8 cellular contexts compared by ENCODE assay signal in genomic region chr3:5187152-5187919, GRCh38. TPM values are rescaled to one million over a fixed set of nuclear protein-coding genes. Genes with fewer than 3 reads are reported as not detected.
DNase-seq lines count a peak whose midpoint lies in the region; FAIRE-seq and TF ChIP-seq lines count a peak whose summit lies in the region.

Gene EDEM1, plus strand, starts transcription at chr3:5187707. Its CDS starts 99 bp downstream, at chr3:5187806.

- no peak within 1 kb of the TSS for H2BK120ac ChIP-seq in neuronal stem cell (ENCODE audit: low read depth, low read length)

- H4K91ac ChIP-seq in neuronal stem cell (ENCODE audit: low read depth, low read length, poor library complexity): no peak within 1 kb of the TSS

- peak within 1 kb of the TSS; percentile 90 for H3K23ac ChIP-seq in neuronal stem cell (ENCODE audit: low read depth, low read length, poor library complexity)

- H3K18ac ChIP-seq in neuronal stem cell (ENCODE audit: low read length): peak within 1 kb of the TSS; percentile 96

- H3K9ac ChIP-seq in Loucy (ENCODE audit: low read depth, low read length, poor library complexity, severe bottlenecking) (peak within 1 kb of the TSS; percentile 88), neuronal stem cell (ENCODE audit: low read depth, low read length, poor library complexity) (peak within 1 kb of the TSS; percentile 94), subcutaneous abdominal adipose tissue (ENCODE audit: low read length in 5 of 5) (peak within 1 kb of the TSS; percentile 56 to 96 (median 93))

- peaks cover 5% of the 10 kb centered on the region; the same call in 1 of the 2 replicates for H3F3A ChIP-seq in Loucy (ENCODE audit: low read depth)

- H3K79me1 ChIP-seq in neuronal stem cell (ENCODE audit: low read depth, low read length): peaks cover 3% of the 10 kb centered on the region

- H4K20me1 ChIP-seq in Loucy (ENCODE audit: insufficient read depth, low read length, poor library complexity, severe bottlenecking): peaks cover 44% of the 10 kb centered on the region

- peaks cover 2% of the 10 kb centered on the region; the same call in 1 of the 2 replicates for H3K27me3 ChIP-seq in H7 (ENCODE audit: control insufficient read depth, insufficient read depth, low read length)
- peaks cover 6% of the 10 kb centered on the region for H3K27me3 ChIP-seq in Loucy (ENCODE audit: insufficient read depth, low read length, poor library complexity, severe bottlenecking)
- H3K27me3 ChIP-seq in neuronal stem cell (ENCODE audit: control insufficient read depth in 3 of 3, insufficient read depth in 3 of 3, low read depth in 1 of 3, low read length in 3 of 3): no peaks in the 10 kb centered on the region
- no peaks in the 10 kb centered on the region for H3K27me3 ChIP-seq in subcutaneous abdominal adipose tissue (ENCODE audit: control insufficient read depth in 5 of 5, insufficient read depth in 4 of 5, low read length in 5 of 5)

- H3K4me1 ChIP-seq in Loucy (ENCODE audit: insufficient read depth, low read length, poor library complexity, severe bottlenecking) (peaks cover 69% of the 10 kb centered on the region), neuronal stem cell (ENCODE audit: control insufficient read depth in 2 of 2, insufficient read depth in 1 of 2, low read depth in 1 of 2, low read length in 2 of 2) (peaks cover 3 to 5% of the 10 kb centered on the region in 2 donors), subcutaneous abdominal adipose tissue (ENCODE audit: control insufficient read depth in 5 of 5, insufficient read depth in 5 of 5, low read length in 5 of 5) (peaks cover 5 to 35% (median 31%) of the 10 kb centered on the region in 5 donors)

- peak within 1 kb of the TSS; percentile 30 for H2BK15ac ChIP-seq in neuronal stem cell (ENCODE audit: low read length)

- no peak for TF ChIP-seq CTCF in Loucy (conservative IDR thresholded peaks at IDR 0.05; ENCODE audit: low read length)

- H3K36me3 ChIP-seq in H7 (replicated peaks; ENCODE audit: control insufficient read depth, insufficient read depth, low read length) (no peaks in the 10 kb centered on the region), Loucy (ENCODE audit: insufficient read depth, low read length) (no peaks in the 10 kb centered on the region), neuronal stem cell (replicated peaks in 1 of 2; ENCODE audit: control insufficient read depth in 2 of 2, insufficient read depth in 2 of 2, low read length in 2 of 2) (peaks cover 0 to 18% of the 10 kb centered on the region in 2 donors), subcutaneous abdominal adipose tissue (ENCODE audit: control insufficient read depth in 5 of 5, insufficient read depth in 5 of 5, low read length in 5 of 5) (peaks cover 0 to 3% (median 0%) of the 10 kb centered on the region in 5 donors)

- H4K8ac ChIP-seq in neuronal stem cell (ENCODE audit: low read depth, low read length): no peak within 1 kb of the TSS

- H2BK12ac ChIP-seq in neuronal stem cell (ENCODE audit: low read length): no peak within 1 kb of the TSS

- DNase-seq in GF-D8 (lab: John Stamatoyannopoulos, UW) (peak; percentile 85), H7 (peak; percentile 97), SK-MEL-5 (ENCODE audit: low read depth, low spot score) (peak; percentile 95), frontal cortex (ENCODE audit: low spot score in 2 of 2) (peak; percentile 97 to 99), neuronal stem cell (ENCODE audit: low spot score) (peak; percentile 91)
- DNase-seq in activated naive CD4-positive, alpha-beta T cell treated with Interleukin-2 at 50 U/mL for 16 hours: peak; percentile 96

- H3K4ac ChIP-seq in neuronal stem cell (ENCODE audit: low read length): no peak within 1 kb of the TSS

- H3K9me3 ChIP-seq in Loucy (ENCODE audit: insufficient read depth, low read depth, low read length) (no peaks in the 10 kb centered on the region), neuronal stem cell (replicated peaks in 1 of 2; ENCODE audit: control insufficient read depth in 2 of 2, insufficient read depth in 1 of 2, low read depth in 1 of 2, low read length in 2 of 2) (no peaks in the 10 kb centered on the region), subcutaneous abdominal adipose tissue (ENCODE audit: control insufficient read depth in 5 of 5, low read length in 5 of 5) (no peaks in the 10 kb centered on the region)

- in situ Hi-C loops in SK-MEL-5 (cut with HindIII; ENCODE audit: low pct_unique_long_range_greater_than_20kb, low sequenced_read_pairs): no loop called here

- peak within 1 kb of the TSS; percentile 94 for H3K4me3 ChIP-seq in H7 (ENCODE audit: insufficient read depth, low read depth, low read length)
- peak within 1 kb of the TSS; percentile 73 for H3K4me3 ChIP-seq in Loucy (ENCODE audit: low read length, poor library complexity, severe bottlenecking)
- peak within 1 kb of the TSS; percentile 92 to 97 for H3K4me3 ChIP-seq in neuronal stem cell (ENCODE audit: low read length in 2 of 2)
- H3K4me3 ChIP-seq in subcutaneous abdominal adipose tissue (ENCODE audit: low read depth in 1 of 5, low read length in 5 of 5): peak within 1 kb of the TSS; percentile 88 to 96 (median 95)

- peak within 1 kb of the TSS; percentile 79 for H3K14ac ChIP-seq in neuronal stem cell (ENCODE audit: low read length)

- no peak within 1 kb of the TSS for H2AK5ac ChIP-seq in neuronal stem cell (ENCODE audit: low read depth, low read length)

- H3K9me2 ChIP-seq in Loucy (replicated peaks; ENCODE audit: low read depth, low read length): no peaks in the 10 kb centered on the region

- H3K79me2 ChIP-seq in Loucy (ENCODE audit: insufficient read depth, low read length): peaks cover 53% of the 10 kb centered on the region

- H3K27ac ChIP-seq in neuronal stem cell (replicated peaks; ENCODE audit: low read length) (peak within 1 kb of the TSS; percentile 12), subcutaneous abdominal adipose tissue (ENCODE audit: low read depth, low read length) (peak within 1 kb of the TSS; percentile 90)

- WGBS in neuronal stem cell (ENCODE audit: extremely low coverage in 2 of 2, insufficient read length in 2 of 2, insufficient replicate concordance in 1 of 2), 2 donors: no CpG with 5 or more reads among the region's 78 CpGs

- FAIRE-seq in frontal cortex (lab: Jason Lieb, UNC): no peak

- H2AFZ ChIP-seq in Loucy (ENCODE audit: low read length) (peak within 1 kb of the TSS; percentile 77), neuronal stem cell (ENCODE audit: low read length) (peak within 1 kb of the TSS; percentile 93)

- peak within 1 kb of the TSS; percentile 87 for H3K4me2 ChIP-seq in Loucy (ENCODE audit: low read depth, low read length, poor library complexity, severe bottlenecking)
- H3K4me2 ChIP-seq in neuronal stem cell (ENCODE audit: insufficient read depth, low read length, poor library complexity, severe bottlenecking): peak within 1 kb of the TSS; percentile 75

- H2BK5ac ChIP-seq in neuronal stem cell (ENCODE audit: low read length): no peak within 1 kb of the TSS

RNA-seq across cellular contexts. Expression of gene EDEM1, which starts in this region (rescaled TPM):
- total RNA-seq in H7 (2014; rRNA removed; shearing (Covaris generic)): 12.6 and 13.2 TPM in 2 replicates
- total RNA-seq in SK-MEL-5 (2014; rRNA removed; shearing (Covaris generic)): 19.1 and 21.6 TPM in 2 replicates
- polyA plus RNA-seq in SK-MEL-5 (2015; cell fraction: cytosol; rRNA removed): 71.8 and 104 TPM in 2 replicates
- 60.6 and 96.2 TPM in 2 replicates for polyA plus RNA-seq in SK-MEL-5 (2015; cell fraction: nucleus; rRNA removed)
- 5.3 TPM for total RNA-seq in frontal cortex
- 7.8 TPM for polyA plus RNA-seq in neuronal stem cell (2013, experiment 1 of 2)
- 8.3 TPM for polyA plus RNA-seq in neuronal stem cell (2013, experiment 2 of 2)

Comparison
In these comparisons a context has a peak if more than half of its experiments do, and no peak if none do; other contexts are left out.
1. Peak in every context shown above with its lines: DNase-seq, H3K4me3 ChIP-seq and H3K27ac ChIP-seq.